Comparison of ENCODE assay signal across 8 cellular contexts in the genomic region with DNA sequence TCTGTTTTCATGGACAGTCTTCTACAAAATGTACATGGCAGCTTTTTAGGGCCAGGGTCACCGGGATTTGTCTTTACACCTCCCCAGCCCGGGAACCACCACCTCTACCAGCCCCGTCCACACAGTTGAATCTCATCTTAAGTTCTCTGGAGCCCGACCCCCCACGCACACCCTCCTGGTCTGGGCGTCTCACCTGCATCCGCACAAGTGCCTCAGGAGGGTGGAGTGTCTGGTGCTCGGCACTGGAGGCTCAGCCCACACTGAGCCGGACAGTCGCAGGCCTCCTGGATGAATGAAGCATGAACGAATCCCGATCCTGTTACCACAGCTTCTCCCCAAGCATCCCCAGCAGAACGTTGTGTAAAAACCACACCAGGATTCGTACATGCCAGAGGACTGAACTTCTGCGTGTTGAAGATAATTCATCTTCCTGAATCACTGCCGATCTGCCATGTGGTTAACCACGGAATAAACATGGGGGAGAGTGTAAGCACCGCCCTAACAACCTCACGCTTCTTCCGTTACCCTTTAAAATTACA.
DNase-seq lines count a peak whose midpoint lies in the region; TF ChIP-seq lines count a peak whose summit lies in the region.

No MANE protein-coding gene starts in this region.

- CTCF ChIA-PET in activated CD4-positive, alpha-beta memory T cell treated with anti-CD3 and anti-CD28 coated beads, Interleukin-2, amount 10 ng/mL, durations not matched to agents 7 days and 5 days (lab: Charles Lee): interaction anchor here (1.3 to 2.3 kb wide), 2 partner anchors 8 to 81 kb away, joined by 3 to 8 read pairs; no protein-coding TSS in a partner anchor

- H3K9me3 Mint-ChIP-seq in activated CD4-positive, alpha-beta memory T cell treated with anti-CD3 and anti-CD28 coated beads, Interleukin-2, amount 10 ng/mL, durations not matched to agents 7 days and 5 days: no peaks in the 10 kb centered on the region

- POLR2A ChIA-PET in activated CD4-positive, alpha-beta memory T cell treated with anti-CD3 and anti-CD28 coated beads, Interleukin-2, amount 10 ng/mL, durations not matched to agents 7 days and 5 days (lab: Charles Lee): interaction anchor here (1.5 kb wide), 1 partner anchor 8 kb away, joined by 4 read pairs; no protein-coding TSS in a partner anchor

- peak overlapping the region; percentile 29 for H3K27ac Mint-ChIP-seq in activated CD4-positive, alpha-beta memory T cell treated with anti-CD3 and anti-CD28 coated beads, Interleukin-2, amount 10 ng/mL, durations not matched to agents 7 days and 5 days

- peaks cover 35% of the 10 kb centered on the region for H3K4me1 Mint-ChIP-seq in activated CD4-positive, alpha-beta memory T cell treated with anti-CD3 and anti-CD28 coated beads, Interleukin-2, amount 10 ng/mL, durations not matched to agents 7 days and 5 days

- H3K36me3 Mint-ChIP-seq in activated CD4-positive, alpha-beta memory T cell treated with anti-CD3 and anti-CD28 coated beads, Interleukin-2, amount 10 ng/mL, durations not matched to agents 7 days and 5 days (ENCODE audit: low read depth): no peaks in the 10 kb centered on the region

- H3K4me3 ChIP-seq in epithelial cell of esophagus (ENCODE audit: low read length): no peak overlapping the region

- peak; percentile 64 for DNase-seq in KBM-7
- DNase-seq in activated CD4-positive, alpha-beta memory T cell treated with anti-CD3 and anti-CD28 coated beads, Interleukin-2, amount 10 ng/mL, durations not matched to agents 7 days and 5 days: peak; percentile 72
- DNase-seq in epithelial cell of esophagus (ENCODE audit: low read depth): peak; percentile 17
- peak; percentile 28 for DNase-seq in stimulated activated CD8-positive, alpha-beta memory T cell treated with anti-CD3 and anti-CD28 coated beads, Interleukin-15, amount 100 ng/mL, for 1 hour (ENCODE audit: low read depth)
- no peak for DNase-seq in anterior cingulate cortex (lab: John Stamatoyannopoulos, UW)
- DNase-seq in DMS 273 treated with DMSO at 0.1 percent for 48 hours (lab: John Stamatoyannopoulos, UW): no peak
- DNase-seq in HT-29 (ENCODE audit: low spot score): no peak
- DNase-seq in NCI-H748 treated with DMSO at 0.1 percent for 48 hours (lab: John Stamatoyannopoulos, UW): no peak

- H3K27me3 Mint-ChIP-seq in activated CD4-positive, alpha-beta memory T cell treated with anti-CD3 and anti-CD28 coated beads, Interleukin-2, amount 10 ng/mL, durations not matched to agents 7 days and 5 days: peaks cover 69% of the 10 kb centered on the region

- peak overlapping the region; percentile 69 for H3K4me3 Mint-ChIP-seq in activated CD4-positive, alpha-beta memory T cell treated with anti-CD3 and anti-CD28 coated beads, Interleukin-2, amount 10 ng/mL, durations not matched to agents 7 days and 5 days

- in situ Hi-C loops in KBM-7 (cut with MboI; ENCODE audit: low pct_unique_long_range_greater_than_20kb, low sequenced_read_pairs): no loop called here

- TF ChIP-seq CTCF in epithelial cell of esophagus (IDR thresholded peaks at IDR 0.05; ENCODE audit: insufficient read depth, low read depth, low read length, missing control alignments): no peak

Comparison
In these comparisons a context has a peak if more than half of its experiments do, and no peak if none do; other contexts are left out.
1. DNase-seq: peak in KBM-7 (single experiment), activated CD4-positive, alpha-beta memory T cell treated with anti-CD3 and anti-CD28 coated beads, Interleukin-2, amount 10 ng/mL, durations not matched to agents 7 days and 5 days (single experiment), epithelial cell of esophagus (single experiment) and stimulated activated CD8-positive, alpha-beta memory T cell treated with anti-CD3 and anti-CD28 coated beads, Interleukin-15, amount 100 ng/mL, for 1 hour (single experiment); none in anterior cingulate cortex (0 of 58), DMS 273 treated with DMSO at 0.1 percent for 48 hours (single experiment), HT-29 (single experiment) and NCI-H748 treated with DMSO at 0.1 percent for 48 hours (single experiment).